1 cellular context compared by ENCODE assay signal in the genomic region with DNA sequence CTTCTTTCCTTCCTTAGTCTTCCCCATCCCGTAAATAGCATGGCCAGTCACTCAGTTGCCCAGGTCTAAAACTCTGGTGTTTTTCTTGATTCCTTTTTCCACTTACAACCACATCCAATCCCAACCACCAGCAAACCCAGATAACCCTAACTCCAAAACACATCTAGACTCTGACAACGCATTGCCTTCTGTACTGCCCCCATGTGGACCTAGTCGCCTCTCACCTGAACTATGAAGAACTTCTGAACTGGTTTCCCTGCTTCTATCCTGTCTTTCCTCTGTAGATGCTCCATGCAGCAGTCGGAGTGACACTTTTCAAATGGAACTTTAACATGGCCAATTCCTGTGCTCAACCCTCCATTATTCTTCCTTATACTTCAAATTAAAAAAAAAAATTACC.
TF ChIP-seq lines count a peak whose summit lies in the region.

No MANE protein-coding gene starts in this region.

TF ChIP-seq in GM12878, 131 proteins besides CTCF, POLR2A, EP300 and RAD21:
- TF ChIP-seq FOXM1 (IDR thresholded peaks at IDR 0.05; ENCODE audit: low read depth, low read length) (no peak), SUPT20H (IDR thresholded peaks at IDR 0.05; ENCODE audit: borderline replicate concordance, control insufficient read depth, low read depth, low read length) (no peak), YY1 (IDR thresholded peaks at IDR 0.05; ENCODE audit: low read depth, low read length) (no peak), SP1 (IDR thresholded peaks at IDR 0.05; ENCODE audit: low read depth, low read length) (no peak), RAD51 (IDR thresholded peaks at IDR 0.05) (no peak), PML (IDR thresholded peaks at IDR 0.05; ENCODE audit: low read length) (no peak), ATF7 (IDR thresholded peaks at IDR 0.05; ENCODE audit: low read depth) (no peak)
